In the genomic region with DNA sequence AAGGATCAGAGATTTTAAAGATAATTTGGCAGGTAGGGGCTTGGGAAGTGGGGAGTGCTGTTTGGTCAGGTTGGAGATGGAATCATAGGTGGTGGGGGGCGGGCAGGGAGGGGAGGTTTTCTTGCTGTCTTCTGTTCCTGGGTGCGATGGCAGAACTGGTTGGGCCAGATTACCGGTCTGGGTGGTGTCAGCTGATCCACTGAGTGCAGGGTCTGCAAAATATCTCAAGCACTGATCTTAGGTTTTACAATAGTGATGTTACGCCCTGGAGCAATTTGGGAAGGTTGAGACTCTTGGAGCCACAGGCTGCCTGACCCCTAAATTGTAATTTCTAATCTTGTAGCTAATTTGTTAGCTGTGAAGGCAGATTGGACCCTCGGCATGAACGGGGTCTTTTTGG, we compare ENCODE assay signal across 7 cellular contexts.
DNase-seq lines count a peak whose midpoint lies in the region; ATAC-seq, FAIRE-seq and TF ChIP-seq lines count a peak whose summit lies in the region.
"Not testable (repeated sequence)": the region's sequence is repeated elsewhere in the genome, so short reads cannot be mapped to it uniquely, and the experiment has no call there.

No MANE protein-coding gene starts in this region.

- not testable (repeated sequence) for H3K27me3 Mint-ChIP-seq in Caco-2 (ENCODE audit: insufficient read depth, unreplicated experiment); effector memory CD8-positive, alpha-beta T cell; mesothelial cell of epicardium (ENCODE audit: low read depth)

- not testable (repeated sequence) for H3K36me3 Mint-ChIP-seq in Caco-2 (ENCODE audit: insufficient read depth, unreplicated experiment); effector memory CD8-positive, alpha-beta T cell (ENCODE audit: insufficient read depth); mesothelial cell of epicardium

- not testable (repeated sequence) for H3K4me2 ChIP-seq in parathyroid adenoma (ENCODE audit: low read length); smooth muscle cell

- H3K79me2 ChIP-seq in parathyroid adenoma; smooth muscle cell (ENCODE audit: low read depth): not testable (repeated sequence)

- H3K9ac ChIP-seq in parathyroid adenoma; smooth muscle cell (ENCODE audit: low read depth): not testable (repeated sequence)

- CTCF ChIA-PET in Caco-2 (lab: Charles Lee), result not testable (repeated sequence)

- intact Hi-C loops in Caco-2 (cut with micrococcal nuclease; ENCODE audit: unreplicated experiment), result not testable (repeated sequence)

- FAIRE-seq in HTR-8/SVneo (lab: Jason Lieb, UNC), result peak; percentile 20

- not testable (repeated sequence) for TF ChIP-seq CTCF in Caco-2 (IDR thresholded peaks at IDR 0.05; ENCODE audit: insufficient read depth in 1 of 2, low read depth in 1 of 2, low read length in 1 of 2, severe bottlenecking in 1 of 2, unreplicated experiment in 1 of 2); mesothelial cell of epicardium (IDR thresholded peaks at IDR 0.05; ENCODE audit: unreplicated experiment); parathyroid adenoma (IDR thresholded peaks at IDR 0.05); smooth muscle cell (IDR thresholded peaks at IDR 0.05; ENCODE audit: borderline replicate concordance, insufficient read depth, poor library complexity, severe bottlenecking)

- peak overlapping the region; percentile 77 for H2AFZ ChIP-seq in parathyroid adenoma
- H2AFZ ChIP-seq in smooth muscle cell (ENCODE audit: low read depth), result peak overlapping the region; percentile 16

- not testable (repeated sequence) for H3K4me1 Mint-ChIP-seq in Caco-2 (ENCODE audit: low read depth, unreplicated experiment)
- H3K4me1 Mint-ChIP-seq in effector memory CD8-positive, alpha-beta T cell (ENCODE audit: low read depth in 2 of 2), result peaks cover 24 to 45% of the 10 kb centered on the region in 2 donors
- H3K4me1 Mint-ChIP-seq in mesothelial cell of epicardium, result peaks cover 42% of the 10 kb centered on the region

- BruUV-seq in Caco-2 (replicated peaks; lab: Mats Ljungman, UMichigan), result not testable (repeated sequence)

- not testable (repeated sequence) for H3K4me1 ChIP-seq in Caco-2; smooth muscle cell (ENCODE audit: low read depth)
- H3K4me1 ChIP-seq in parathyroid adenoma, result peaks cover 44% of the 10 kb centered on the region

- H3K4me3 Mint-ChIP-seq in Caco-2 (ENCODE audit: unreplicated experiment) (peak overlapping the region; percentile 29), mesothelial cell of epicardium (peak overlapping the region; percentile 53)
- peak overlapping the region in 1 of 2 donors; percentile 48 for H3K4me3 Mint-ChIP-seq in effector memory CD8-positive, alpha-beta T cell

- not testable (repeated sequence) for H3K27me3 ChIP-seq in Caco-2 (replicated peaks; ENCODE audit: control insufficient read depth, insufficient read depth, low read length); parathyroid adenoma (ENCODE audit: control insufficient read depth, insufficient read depth, low read length); smooth muscle cell (ENCODE audit: low read depth)

- not testable (repeated sequence) for H3K27ac Mint-ChIP-seq in Caco-2 (ENCODE audit: unreplicated experiment)
- peak overlapping the region; percentile 49 to 63 for H3K27ac Mint-ChIP-seq in effector memory CD8-positive, alpha-beta T cell
- H3K27ac Mint-ChIP-seq in mesothelial cell of epicardium, result peak overlapping the region; percentile 81

- H4K20me1 ChIP-seq in smooth muscle cell (ENCODE audit: low read depth), result not testable (repeated sequence)

- not testable (repeated sequence) for DNase-seq in Caco-2; HTR-8/SVneo (ENCODE audit: insufficient read length, low spot score); effector memory CD8-positive, alpha-beta T cell; mesothelial cell of epicardium (ENCODE audit: low spot score in 2 of 2, unreplicated experiment in 2 of 2); smooth muscle cell (lab: John Stamatoyannopoulos, UW; ENCODE audit: unreplicated experiment)
- DNase-seq in islet precursor cell, result peak; percentile 82

- H3K4me3 ChIP-seq in Caco-2 (ENCODE audit: low read depth, low read length); parathyroid adenoma (ENCODE audit: low read depth, low read length); smooth muscle cell: not testable (repeated sequence)

- WGBS in smooth muscle cell (ENCODE audit: low lambda C conversion rate), result 51% methylated on average over 6 of the region's 6 CpGs

- POLR2A ChIA-PET in Caco-2 (lab: Charles Lee), result not testable (repeated sequence)

- H3K36me3 ChIP-seq in Caco-2 (ENCODE audit: control insufficient read depth, insufficient read depth, low read length); parathyroid adenoma (ENCODE audit: control insufficient read depth, insufficient read depth, low read length); smooth muscle cell (ENCODE audit: low read depth): not testable (repeated sequence)

- H3K9me3 ChIP-seq in Caco-2; parathyroid adenoma (ENCODE audit: control insufficient read depth, low read length); smooth muscle cell (replicated peaks; ENCODE audit: low read depth): not testable (repeated sequence)

- peak overlapping the region; percentile 81 for H3K27ac ChIP-seq in parathyroid adenoma
- peak overlapping the region; percentile 43 for H3K27ac ChIP-seq in smooth muscle cell (ENCODE audit: low read depth)

- not testable (repeated sequence) for H3F3A ChIP-seq in smooth muscle cell (ENCODE audit: low read depth)

- H3K9me3 Mint-ChIP-seq in Caco-2 (ENCODE audit: unreplicated experiment); effector memory CD8-positive, alpha-beta T cell; mesothelial cell of epicardium: not testable (repeated sequence)

- not testable (repeated sequence) for ATAC-seq in effector memory CD8-positive, alpha-beta T cell (replicated peaks)
